In genomic region chr5:113487779-113488644, GRCh38 we compare ENCODE assay signal across 7 cellular contexts. TPM values are rescaled to one million over a fixed set of nuclear protein-coding genes. Genes with fewer than 3 reads are reported as not detected.
DNase-seq lines count a peak whose midpoint lies in the region; ATAC-seq and TF ChIP-seq lines count a peak whose summit lies in the region.

Gene MCC, minus strand, starts transcription at chr5:113488453.

- peaks cover 16 to 34% of the 10 kb centered on the region in 2 donors for H3K27me3 ChIP-seq in duodenal mucosa (ENCODE audit: control insufficient read depth in 1 of 2, insufficient read depth in 2 of 2, low read length in 2 of 2)

- DNase-seq in NCI-H1092 treated with DMSO at 0.1 percent for 48 hours (lab: John Stamatoyannopoulos, UW) (peak; percentile 68), left lobe of liver (ENCODE audit: low spot score) (no peak)
- DNase-seq in stimulated activated CD4-positive, alpha-beta T cell treated with anti-CD3 and anti-CD28 coated beads, Interleukin-12 subunit alpha, Interleukin-12 subunit beta, amount 100 ng/mL, for 48 hours (ENCODE audit: low read depth in 2 of 3, low spot score in 1 of 3), result peak in 2 of 3 donors; percentile 1 to 39

- no peak within 1 kb of the TSS for H3K27ac ChIP-seq in duodenal mucosa (ENCODE audit: low read depth, low read length)

- peak within 1 kb of the TSS in 1 of 2 donors; percentile 26 for H3K9ac ChIP-seq in duodenal mucosa (ENCODE audit: low read depth in 1 of 2, low read length in 2 of 2)

- H3K4me3 ChIP-seq in WI38 (ENCODE audit: low read depth, low read length) (peak within 1 kb of the TSS; percentile 83), duodenal mucosa (ENCODE audit: low read depth in 1 of 2, low read length in 2 of 2) (peak within 1 kb of the TSS; percentile 68 to 76)

- ATAC-seq in GM18498 (IDR thresholded peaks at IDR 0.05; ENCODE audit: unreplicated experiment), result peak; percentile 42
- peak; percentile 82 for ATAC-seq in left lobe of liver
- no peak for ATAC-seq in HG03280 (IDR thresholded peaks at IDR 0.05; ENCODE audit: unreplicated experiment)

- peaks cover 10 to 12% of the 10 kb centered on the region in 2 donors for H3K4me1 ChIP-seq in duodenal mucosa (ENCODE audit: control insufficient read depth in 1 of 2, insufficient read depth in 2 of 2, low read length in 2 of 2)

- no peak for TF ChIP-seq CTCF in WI38 (IDR thresholded peaks at IDR 0.05; ENCODE audit: low read depth, low read length)

- peaks cover 0 to 6% of the 10 kb centered on the region in 2 donors for H3K9me3 ChIP-seq in duodenal mucosa (ENCODE audit: control insufficient read depth in 1 of 2, low read length in 2 of 2)

- H3K36me3 ChIP-seq in duodenal mucosa (ENCODE audit: control insufficient read depth in 1 of 2, insufficient read depth in 2 of 2, low read length in 2 of 2), result no peaks in the 10 kb centered on the region

RNA-seq across cellular contexts. Expression of gene MCC, which starts in this region (rescaled TPM):
- total RNA-seq in left lobe of liver, result 36.3 TPM
